13 cellular contexts compared by ENCODE assay signal in the genomic region with DNA sequence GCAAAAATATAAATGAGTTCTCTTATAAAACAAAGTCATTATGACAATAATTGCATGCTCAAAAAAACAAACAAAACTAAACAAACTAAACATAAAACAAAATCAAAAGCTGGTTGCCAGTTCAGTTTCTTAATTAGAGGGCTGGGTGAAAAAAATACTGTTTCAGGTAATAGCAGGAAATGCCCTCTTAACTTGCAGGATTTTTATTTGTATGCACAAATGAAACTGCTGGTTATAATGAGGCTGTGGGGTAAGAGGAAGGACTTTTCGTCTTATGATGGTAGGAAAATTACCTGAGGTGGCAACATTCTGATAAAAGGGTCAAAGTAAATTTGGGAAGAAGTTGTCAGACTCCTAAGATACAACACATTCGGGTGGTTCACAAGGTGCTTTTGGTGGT. TPM values are rescaled to one million over a fixed set of nuclear protein-coding genes. Genes with fewer than 3 reads are reported as not detected.
DNase-seq lines count a peak whose midpoint lies in the region; ATAC-seq and TF ChIP-seq lines count a peak whose summit lies in the region.
"Had no signal": no experiment of that assay in that cellular context is flagged by ENCODE, and none has a peak within 500 bp of the region (broad histone marks: within the 10 kb centered on the region; RNA-seq: fewer than 3 reads in every experiment).

No MANE protein-coding gene starts in this region.

- H3K4me3 Mint-ChIP-seq in WTC11, result no peak overlapping the region
- H3K4me3 Mint-ChIP-seq in glutamatergic neuron (ENCODE audit: unreplicated experiment), result no peak overlapping the region
- H3K4me3 Mint-ChIP-seq: activated CD8-positive, alpha-beta T cell treated with anti-CD3 and anti-CD28 coated beads, Interleukin-2, amount 10 ng/mL, durations not matched to agents 7 days and 5 days had no signal

- H3K9me3 Mint-ChIP-seq in WTC11 (no peaks in the 10 kb centered on the region), glutamatergic neuron (ENCODE audit: unreplicated experiment) (no peaks in the 10 kb centered on the region)

- no peaks in the 10 kb centered on the region for H3K27me3 ChIP-seq in psoas muscle (ENCODE audit: insufficient read depth in 3 of 3, low read length in 2 of 3)
- H3K27me3 ChIP-seq: testis had no signal

- H3K9me3 ChIP-seq in psoas muscle, result no peaks in the 10 kb centered on the region
- H3K9me3 ChIP-seq: testis had no signal

- peaks cover 23% of the 10 kb centered on the region for H3K36me3 Mint-ChIP-seq in WTC11
- H3K36me3 Mint-ChIP-seq in glutamatergic neuron (ENCODE audit: unreplicated experiment), result no peaks in the 10 kb centered on the region

- H3K4me3 ChIP-seq in psoas muscle, result no peak overlapping the region
- H3K4me3 ChIP-seq: testis had no signal

- H3K27ac Mint-ChIP-seq in WTC11 (peak overlapping the region; percentile 80), glutamatergic neuron (ENCODE audit: unreplicated experiment) (no peak overlapping the region)

- peak; percentile 14 for DNase-seq in NCI-H2029 (lab: John Stamatoyannopoulos, UW)
- no peak for DNase-seq in NCI-H2029 treated with DMSO at 0.1 percent for 48 hours (lab: John Stamatoyannopoulos, UW)
- peak; percentile 15 for DNase-seq in NCI-H1436 treated with DMSO at 0.1 percent for 48 hours (lab: John Stamatoyannopoulos, UW)
- no peak for DNase-seq in WTC11 (ENCODE audit: low spot score)
- DNase-seq in psoas muscle, result no peak
- DNase-seq in cerebellar nuclear complex (lab: John Stamatoyannopoulos, UW), result no peak
- no peak for DNase-seq in glutamatergic neuron
- DNase-seq: 8988T; activated CD8-positive, alpha-beta T cell treated with anti-CD3 and anti-CD28 coated beads, Interleukin-2, amount 10 ng/mL, durations not matched to agents 7 days and 5 days; hypothalamus; posterior cingulate gyrus; testis had no signal

- no peak for ATAC-seq in WTC11
- ATAC-seq in psoas muscle, result no peak
- ATAC-seq in GM18519 (IDR thresholded peaks at IDR 0.05; ENCODE audit: low FRiP score, unreplicated experiment), result no peak

- POLR2A ChIA-PET in WTC11 (lab: Charles Lee), result no interaction called here

- TF ChIP-seq CTCF in WTC11 (IDR thresholded peaks at IDR 0.05), result no peak
- TF ChIP-seq CTCF in psoas muscle (IDR thresholded peaks at IDR 0.05), result no peak
- TF ChIP-seq CTCF in glutamatergic neuron (IDR thresholded peaks at IDR 0.05; ENCODE audit: partially characterized antibody, unreplicated experiment), result no peak

- CTCF ChIA-PET in WTC11 (lab: Charles Lee), result interaction anchor here (1.9 kb wide), 1 partner anchor 318 kb away, joined by 4 read pairs; no protein-coding TSS in a partner anchor

- H3K4me1 Mint-ChIP-seq in WTC11, result peaks cover 13% of the 10 kb centered on the region
- H3K4me1 Mint-ChIP-seq in glutamatergic neuron (ENCODE audit: low read depth, unreplicated experiment), result peaks cover 4% of the 10 kb centered on the region

- H3K27me3 Mint-ChIP-seq in WTC11 (ENCODE audit: low read depth) (no peaks in the 10 kb centered on the region), glutamatergic neuron (ENCODE audit: unreplicated experiment) (peaks cover 2% of the 10 kb centered on the region)

- WGBS in psoas muscle, 3 donors, result 94 to 97% (median 96%) methylated on average over 2 of the region's 2 CpGs

- intact Hi-C loops in psoas muscle (cut with DNase I), result no loop called here

- peaks cover 7 to 85% of the 10 kb centered on the region in 2 donors for H3K36me3 ChIP-seq in psoas muscle (ENCODE audit: insufficient read depth in 1 of 2, low read depth in 1 of 2)

- peak overlapping the region; percentile 49 for H3K27ac ChIP-seq in psoas muscle
- H3K27ac ChIP-seq: testis had no signal

- no peaks in the 10 kb centered on the region for H3K4me1 ChIP-seq in psoas muscle
- H3K4me1 ChIP-seq: testis had no signal

TF ChIP-seq in WTC11, 78 proteins besides CTCF, POLR2A, EP300 and RAD21 (continues in another document):
- TF ChIP-seq ZNF671 (CRISPR knock-in tag; IDR thresholded peaks at IDR 0.05), result no peak
- no peak for TF ChIP-seq SMAD3 (CRISPR knock-in tag; IDR thresholded peaks at IDR 0.05; ENCODE audit: borderline replicate concordance)
- TF ChIP-seq, protein P1, sequence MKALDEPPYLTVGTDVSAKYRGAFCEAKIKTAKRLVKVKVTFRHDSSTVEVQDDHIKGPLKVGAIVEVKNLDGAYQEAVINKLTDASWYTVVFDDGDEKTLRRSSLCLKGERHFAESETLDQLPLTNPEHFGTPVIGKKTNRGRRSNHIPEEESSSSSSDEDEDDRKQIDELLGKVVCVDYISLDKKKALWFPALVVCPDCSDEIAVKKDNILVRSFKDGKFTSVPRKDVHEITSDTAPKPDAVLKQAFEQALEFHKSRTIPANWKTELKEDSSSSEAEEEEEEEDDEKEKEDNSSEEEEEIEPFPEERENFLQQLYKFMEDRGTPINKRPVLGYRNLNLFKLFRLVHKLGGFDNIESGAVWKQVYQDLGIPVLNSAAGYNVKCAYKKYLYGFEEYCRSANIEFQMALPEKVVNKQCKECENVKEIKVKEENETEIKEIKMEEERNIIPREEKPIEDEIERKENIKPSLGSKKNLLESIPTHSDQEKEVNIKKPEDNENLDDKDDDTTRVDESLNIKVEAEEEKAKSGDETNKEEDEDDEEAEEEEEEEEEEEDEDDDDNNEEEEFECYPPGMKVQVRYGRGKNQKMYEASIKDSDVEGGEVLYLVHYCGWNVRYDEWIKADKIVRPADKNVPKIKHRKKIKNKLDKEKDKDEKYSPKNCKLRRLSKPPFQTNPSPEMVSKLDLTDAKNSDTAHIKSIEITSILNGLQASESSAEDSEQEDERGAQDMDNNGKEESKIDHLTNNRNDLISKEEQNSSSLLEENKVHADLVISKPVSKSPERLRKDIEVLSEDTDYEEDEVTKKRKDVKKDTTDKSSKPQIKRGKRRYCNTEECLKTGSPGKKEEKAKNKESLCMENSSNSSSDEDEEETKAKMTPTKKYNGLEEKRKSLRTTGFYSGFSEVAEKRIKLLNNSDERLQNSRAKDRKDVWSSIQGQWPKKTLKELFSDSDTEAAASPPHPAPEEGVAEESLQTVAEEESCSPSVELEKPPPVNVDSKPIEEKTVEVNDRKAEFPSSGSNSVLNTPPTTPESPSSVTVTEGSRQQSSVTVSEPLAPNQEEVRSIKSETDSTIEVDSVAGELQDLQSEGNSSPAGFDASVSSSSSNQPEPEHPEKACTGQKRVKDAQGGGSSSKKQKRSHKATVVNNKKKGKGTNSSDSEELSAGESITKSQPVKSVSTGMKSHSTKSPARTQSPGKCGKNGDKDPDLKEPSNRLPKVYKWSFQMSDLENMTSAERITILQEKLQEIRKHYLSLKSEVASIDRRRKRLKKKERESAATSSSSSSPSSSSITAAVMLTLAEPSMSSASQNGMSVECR (CRISPR knock-in tag; IDR thresholded peaks at IDR 0.05; ENCODE audit: borderline replicate concordance), result no peak
- TF ChIP-seq, protein P2, sequence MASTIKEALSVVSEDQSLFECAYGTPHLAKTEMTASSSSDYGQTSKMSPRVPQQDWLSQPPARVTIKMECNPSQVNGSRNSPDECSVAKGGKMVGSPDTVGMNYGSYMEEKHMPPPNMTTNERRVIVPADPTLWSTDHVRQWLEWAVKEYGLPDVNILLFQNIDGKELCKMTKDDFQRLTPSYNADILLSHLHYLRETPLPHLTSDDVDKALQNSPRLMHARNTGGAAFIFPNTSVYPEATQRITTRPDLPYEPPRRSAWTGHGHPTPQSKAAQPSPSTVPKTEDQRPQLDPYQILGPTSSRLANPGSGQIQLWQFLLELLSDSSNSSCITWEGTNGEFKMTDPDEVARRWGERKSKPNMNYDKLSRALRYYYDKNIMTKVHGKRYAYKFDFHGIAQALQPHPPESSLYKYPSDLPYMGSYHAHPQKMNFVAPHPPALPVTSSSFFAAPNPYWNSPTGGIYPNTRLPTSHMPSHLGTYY (CRISPR knock-in tag; IDR thresholded peaks at IDR 0.05), result no peak
- TF ChIP-seq NFYB (CRISPR knock-in tag; conservative IDR thresholded peaks at IDR 0.05; ENCODE audit: low read depth), result no peak
- TF ChIP-seq CREB1 (CRISPR knock-in tag; IDR thresholded peaks at IDR 0.05), result no peak
- no peak for TF ChIP-seq NR2C2 (CRISPR knock-in tag; IDR thresholded peaks at IDR 0.05)
- no peak for TF ChIP-seq ZNF219 (CRISPR knock-in tag; IDR thresholded peaks at IDR 0.05; ENCODE audit: borderline replicate concordance)
- TF ChIP-seq, protein P3, sequence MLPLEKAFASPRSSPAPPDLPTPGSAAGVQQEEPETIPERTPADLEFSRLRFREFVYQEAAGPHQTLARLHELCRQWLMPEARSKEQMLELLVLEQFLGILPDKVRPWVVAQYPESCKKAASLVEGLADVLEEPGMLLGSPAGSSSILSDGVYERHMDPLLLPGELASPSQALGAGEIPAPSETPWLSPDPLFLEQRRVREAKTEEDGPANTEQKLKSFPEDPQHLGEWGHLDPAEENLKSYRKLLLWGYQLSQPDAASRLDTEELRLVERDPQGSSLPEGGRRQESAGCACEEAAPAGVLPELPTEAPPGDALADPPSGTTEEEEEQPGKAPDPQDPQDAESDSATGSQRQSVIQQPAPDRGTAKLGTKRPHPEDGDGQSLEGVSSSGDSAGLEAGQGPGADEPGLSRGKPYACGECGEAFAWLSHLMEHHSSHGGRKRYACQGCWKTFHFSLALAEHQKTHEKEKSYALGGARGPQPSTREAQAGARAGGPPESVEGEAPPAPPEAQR (CRISPR knock-in tag; IDR thresholded peaks at IDR 0.05), result no peak
- TF ChIP-seq, protein P4, sequence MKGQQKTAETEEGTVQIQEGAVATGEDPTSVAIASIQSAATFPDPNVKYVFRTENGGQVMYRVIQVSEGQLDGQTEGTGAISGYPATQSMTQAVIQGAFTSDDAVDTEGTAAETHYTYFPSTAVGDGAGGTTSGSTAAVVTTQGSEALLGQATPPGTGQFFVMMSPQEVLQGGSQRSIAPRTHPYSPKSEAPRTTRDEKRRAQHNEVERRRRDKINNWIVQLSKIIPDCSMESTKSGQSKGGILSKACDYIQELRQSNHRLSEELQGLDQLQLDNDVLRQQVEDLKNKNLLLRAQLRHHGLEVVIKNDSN (CRISPR knock-in tag; IDR thresholded peaks at IDR 0.05), result no peak
- TF ChIP-seq, protein P5, sequence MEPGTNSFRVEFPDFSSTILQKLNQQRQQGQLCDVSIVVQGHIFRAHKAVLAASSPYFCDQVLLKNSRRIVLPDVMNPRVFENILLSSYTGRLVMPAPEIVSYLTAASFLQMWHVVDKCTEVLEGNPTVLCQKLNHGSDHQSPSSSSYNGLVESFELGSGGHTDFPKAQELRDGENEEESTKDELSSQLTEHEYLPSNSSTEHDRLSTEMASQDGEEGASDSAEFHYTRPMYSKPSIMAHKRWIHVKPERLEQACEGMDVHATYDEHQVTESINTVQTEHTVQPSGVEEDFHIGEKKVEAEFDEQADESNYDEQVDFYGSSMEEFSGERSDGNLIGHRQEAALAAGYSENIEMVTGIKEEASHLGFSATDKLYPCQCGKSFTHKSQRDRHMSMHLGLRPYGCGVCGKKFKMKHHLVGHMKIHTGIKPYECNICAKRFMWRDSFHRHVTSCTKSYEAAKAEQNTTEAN (CRISPR knock-in tag; IDR thresholded peaks at IDR 0.05), result no peak

RNA-seq across cellular contexts. Expression of a gene that starts 21.5 kb away (rescaled TPM):
- total RNA-seq in WTC11 (2021) (0.16 to 0.46 TPM (median 0.34 TPM) in 3 replicates), psoas muscle (under 1 TPM in 3 of 4 donors, not detected in 1; 0.44 to 0.99 (median 0.44) TPM), glutamatergic neuron (ENCODE audit: unreplicated experiment) (not detected)
- polyA plus RNA-seq in psoas muscle, result under 1 TPM in 1 of 3 donors, not detected in 2; 0.06 TPM

Comparison
In these comparisons a context has a peak if more than half of its experiments do, and no peak if none do; other contexts are left out.
1. DNase-seq: peak in NCI-H2029 (single experiment) and NCI-H1436 treated with DMSO at 0.1 percent for 48 hours (single experiment); none in NCI-H2029 treated with DMSO at 0.1 percent for 48 hours (single experiment), WTC11 (single experiment), psoas muscle (0 of 2), cerebellar nuclear complex (0 of 2) and glutamatergic neuron (single experiment).